8 cellular contexts compared by ENCODE assay signal in the genomic region with DNA sequence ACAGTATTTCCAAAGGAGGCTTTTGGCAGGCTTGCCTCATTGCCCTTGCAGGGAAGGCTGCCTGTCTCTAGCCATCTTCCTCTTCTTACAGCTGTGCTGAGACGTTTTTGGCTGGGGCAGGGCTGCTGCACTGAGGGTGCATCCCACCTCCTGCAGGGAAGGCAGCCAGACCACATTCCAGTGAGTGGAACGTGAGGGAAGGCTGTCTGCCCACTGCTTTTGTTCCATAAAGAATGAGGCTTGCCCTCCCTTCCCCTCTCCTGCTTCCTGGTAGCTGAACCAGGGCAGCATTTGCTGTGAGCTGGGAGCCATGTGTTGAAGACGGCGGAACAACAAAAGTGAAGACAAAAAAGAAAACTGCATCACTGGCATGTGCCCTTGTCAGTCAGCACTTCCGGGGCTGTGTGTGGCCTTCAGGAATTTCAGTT. TPM values are rescaled to one million over a fixed set of nuclear protein-coding genes. Genes with fewer than 3 reads are reported as not detected.
DNase-seq lines count a peak whose midpoint lies in the region; ATAC-seq and TF ChIP-seq lines count a peak whose summit lies in the region.

No MANE protein-coding gene starts in this region.

- ATAC-seq in psoas muscle, result peak in 3 of 4 donors; percentile 23 to 32 (median 31)
- ATAC-seq in stimulated activated naive CD8-positive, alpha-beta T cell treated with anti-CD3 and anti-CD28 coated beads, Interleukin-15, Interleukin-2, amounts not matched to agents 100 U/mL and 50 U/mL, for 24 hours, result no peak

- H3K9me3 ChIP-seq in cardiac muscle cell (ENCODE audit: low read depth), result no peaks in the 10 kb centered on the region
- no peaks in the 10 kb centered on the region for H3K9me3 ChIP-seq in psoas muscle

- H3K27ac ChIP-seq in cardiac muscle cell (peak overlapping the region; percentile 68), psoas muscle (peak overlapping the region; percentile 61)

- H3K4me1 ChIP-seq in cardiac muscle cell (ENCODE audit: low read depth), result peaks cover 11% of the 10 kb centered on the region
- H3K4me1 ChIP-seq in psoas muscle, result peaks cover 20% of the 10 kb centered on the region

- H3K36me3 ChIP-seq in cardiac muscle cell, result peaks cover 4% of the 10 kb centered on the region
- H3K36me3 ChIP-seq in psoas muscle (ENCODE audit: insufficient read depth in 1 of 2, low read depth in 1 of 2), result peaks cover 0 to 17% of the 10 kb centered on the region in 2 donors

- H3K27me3 ChIP-seq in cardiac muscle cell (no peaks in the 10 kb centered on the region), psoas muscle (ENCODE audit: insufficient read depth in 3 of 3, low read length in 2 of 3) (no peaks in the 10 kb centered on the region)

- peak; percentile 89 for DNase-seq in EL
- DNase-seq in cardiac muscle cell (ENCODE audit: low read depth in 1 of 2, low spot score in 1 of 2), result peak; percentile 31 to 93
- peak in 1 of 2 donors; percentile 42 for DNase-seq in psoas muscle
- DNase-seq in effector CD8-positive, alpha-beta T cell (lab: John Stamatoyannopoulos, UW), result no peak
- no peak for DNase-seq in NOMO-1 treated with dmso at 0.1 percent for 144 hours (lab: John Stamatoyannopoulos, UW; ENCODE audit: unreplicated experiment)
- DNase-seq in superior temporal gyrus (ENCODE audit: extremely low spot score), result no peak
- DNase-seq in stimulated activated naive CD8-positive, alpha-beta T cell treated with anti-CD3 and anti-CD28 coated beads, Interleukin-15, Interleukin-2, amounts not matched to agents 100 U/mL and 50 U/mL, for 24 hours, result no peak

- TF ChIP-seq CTCF in WI38 (IDR thresholded peaks at IDR 0.05; ENCODE audit: low read depth, low read length), result no peak
- TF ChIP-seq CTCF in cardiac muscle cell (IDR thresholded peaks at IDR 0.05; ENCODE audit: low read depth, low read length), result no peak
- TF ChIP-seq CTCF in psoas muscle (IDR thresholded peaks at IDR 0.05), result no peak

- 14 to 35% (median 23%) methylated on average over 5 of the region's 5 CpGs for WGBS in psoas muscle, 3 donors

- H3K4me3 ChIP-seq in WI38 (ENCODE audit: low read depth, low read length) (peak overlapping the region; percentile 36), cardiac muscle cell (no peak overlapping the region), psoas muscle (no peak overlapping the region)

- intact Hi-C loops in psoas muscle (cut with DNase I), result loop anchor here in 1 of 2 donors (2.0 to 10.0 kb wide), 3 partner anchors 49 to 373 kb away; partner anchors contain the start of gene ZFP62

RNA-seq across cellular contexts. Expression of gene MGAT1, which starts 16.8 kb away (rescaled TPM):
- 67.6 and 71.5 TPM in 2 replicates for total RNA-seq in cardiac muscle cell
- polyA plus RNA-seq in cardiac muscle cell, result 63.2 and 65.6 TPM in 2 replicates
- total RNA-seq in psoas muscle, result 10 to 100 TPM; 53.6 to 92.3 (median 70.0) TPM
- polyA plus RNA-seq in psoas muscle, result 100 to 1,000 TPM in 1 of 3 donors, 10 to 100 TPM in 2; 68.1 to 134 (median 77.8) TPM

RNA-seq across cellular contexts. Expression of gene OR2Y1, which starts 46.0 kb away (rescaled TPM):
- not detected in 2 replicates for total RNA-seq in cardiac muscle cell
- not detected in 2 replicates for polyA plus RNA-seq in cardiac muscle cell
- total RNA-seq in psoas muscle, result not detected
- not detected for polyA plus RNA-seq in psoas muscle

Comparison
In these comparisons a context has a peak if more than half of its experiments do, and no peak if none do; other contexts are left out.
1. DNase-seq: peak in EL (single experiment) and cardiac muscle cell (2 of 2); none in effector CD8-positive, alpha-beta T cell (single experiment), NOMO-1 treated with dmso at 0.1 percent for 144 hours (single experiment), superior temporal gyrus (single experiment) and stimulated activated naive CD8-positive, alpha-beta T cell treated with anti-CD3 and anti-CD28 coated beads, Interleukin-15, Interleukin-2, amounts not matched to agents 100 U/mL and 50 U/mL, for 24 hours (single experiment).